10 cellular contexts compared by ENCODE assay signal in the genomic region with DNA sequence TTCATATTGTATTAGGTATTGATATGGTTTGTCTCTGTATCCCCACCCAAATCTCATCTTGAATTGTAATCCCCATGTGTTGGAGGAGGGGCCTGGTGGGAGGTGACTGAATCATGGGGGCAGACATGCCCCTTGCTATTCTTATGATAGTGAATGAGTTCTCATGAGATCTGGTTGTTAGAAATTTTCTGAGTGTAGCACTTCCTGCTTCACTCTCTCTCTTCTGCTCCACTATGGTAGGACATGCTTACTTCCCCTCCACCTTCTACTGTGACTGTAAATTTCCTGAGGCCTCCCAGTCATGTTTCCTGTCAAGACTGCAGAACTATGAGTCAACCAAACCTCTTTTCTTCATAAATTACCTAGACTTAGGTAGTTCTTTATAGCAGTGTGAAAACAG.
DNase-seq lines count a peak whose midpoint lies in the region; ATAC-seq and TF ChIP-seq lines count a peak whose summit lies in the region.
"Had no signal": no experiment of that assay in that cellular context is flagged by ENCODE, and none has a peak within 500 bp of the region (broad histone marks: within the 10 kb centered on the region; RNA-seq: fewer than 3 reads in every experiment).

No MANE protein-coding gene starts in this region.

- H4K20me1 ChIP-seq in BLaER1 treated with 17β-estradiol and CSF1 and Interleukin-3, amounts not matched to agents 10 nM and 100 nM: no peaks in the 10 kb centered on the region

- DNase-seq in activated CD4-positive, alpha-beta T cell treated with anti-CD3 and anti-CD28 coated beads for 48 hours: peak; percentile 42
- DNase-seq in foreskin keratinocyte: peak; percentile 51 to 75
- DNase-seq in NCI-H1436 treated with DMSO at 0.1 percent for 48 hours (lab: John Stamatoyannopoulos, UW): no peak
- DNase-seq in CD14-positive monocyte (ENCODE audit: low spot score): no peak
- DNase-seq in G401 (ENCODE audit: low spot score): no peak
- no peak for DNase-seq in cardiac septum (ENCODE audit: low spot score)
- DNase-seq: left colon had no signal

- H3K9me3 Mint-ChIP-seq in CD14-positive monocyte: peaks cover 0 to 1% (median 0%) of the 10 kb centered on the region in 7 donors

- no peak overlapping the region for H3K4me3 ChIP-seq in BLaER1 treated with 17β-estradiol and CSF1 and Interleukin-3, amounts not matched to agents 10 nM and 100 nM

- H3K9ac ChIP-seq in BLaER1 treated with 17β-estradiol and CSF1 and Interleukin-3, amounts not matched to agents 10 nM and 100 nM: no peak overlapping the region

- intact Hi-C loops in CD14-positive monocyte (cut with micrococcal nuclease) (no loop called here), cardiac septum (cut with DNase I) (no loop called here)

- H3K27ac Mint-ChIP-seq in CD14-positive monocyte: no peak overlapping the region

- no peaks in the 10 kb centered on the region for H3K27me3 ChIP-seq in BLaER1 treated with 17β-estradiol and CSF1 and Interleukin-3, amounts not matched to agents 10 nM and 100 nM
- no peaks in the 10 kb centered on the region for H3K27me3 ChIP-seq in foreskin keratinocyte

- H3K36me3 ChIP-seq in BLaER1 treated with 17β-estradiol and CSF1 and Interleukin-3, amounts not matched to agents 10 nM and 100 nM: no peaks in the 10 kb centered on the region

- peak overlapping the region in 7 of 11 experiments; percentile 2 to 51 (median 15); a peak in 6 of 22 replicates for H3K4me2 ChIP-seq in BLaER1 treated with 17β-estradiol and CSF1 and Interleukin-3, amounts not matched to agents 10 nM and 100 nM

- no peaks in the 10 kb centered on the region for H3K9me3 ChIP-seq in BLaER1 treated with 17β-estradiol and CSF1 and Interleukin-3, amounts not matched to agents 10 nM and 100 nM (replicated peaks in 1 of 11)

- peaks cover 4% of the 10 kb centered on the region for H3K4me1 Mint-ChIP-seq in CD14-positive monocyte

- H3K27ac ChIP-seq in BLaER1 treated with 17β-estradiol and CSF1 and Interleukin-3, amounts not matched to agents 10 nM and 100 nM: peak overlapping the region in 2 of 11 experiments; percentile 44; a peak in 4 of 22 replicates
- H3K27ac ChIP-seq in foreskin keratinocyte: no peak overlapping the region
- H3K27ac ChIP-seq: C4-2B had no signal

- peak; percentile 47 for ATAC-seq in HG02642 (IDR thresholded peaks at IDR 0.05; ENCODE audit: poor library complexity, unreplicated experiment)
- ATAC-seq in foreskin keratinocyte: peak; percentile 93
- ATAC-seq: left colon had no signal

- no peak for TF ChIP-seq CTCF in foreskin keratinocyte (conservative IDR thresholded peaks at IDR 0.05)
- TF ChIP-seq CTCF in CD14-positive monocyte (IDR thresholded peaks at IDR 0.05): no peak

- H3K36me3 Mint-ChIP-seq in CD14-positive monocyte: no peaks in the 10 kb centered on the region

- in situ Hi-C loops in G401 (cut with HindIII; ENCODE audit: low sequenced_read_pairs): no loop called here

- no peak overlapping the region for H3K4me3 Mint-ChIP-seq in CD14-positive monocyte

- peaks cover 0 to 21% (median 6%) of the 10 kb centered on the region in 10 experiments; a peak in 10 of 20 replicates for H3K4me1 ChIP-seq in BLaER1 treated with 17β-estradiol and CSF1 and Interleukin-3, amounts not matched to agents 10 nM and 100 nM
- H3K4me1 ChIP-seq in foreskin keratinocyte: peaks cover 8% of the 10 kb centered on the region

- H3K27me3 Mint-ChIP-seq in CD14-positive monocyte (ENCODE audit: low read depth in 3 of 3): no peaks in the 10 kb centered on the region

Comparison
In these comparisons a context has a peak if more than half of its experiments do, and no peak if none do; other contexts are left out.
1. DNase-seq: peak in activated CD4-positive, alpha-beta T cell treated with anti-CD3 and anti-CD28 coated beads for 48 hours (single experiment) and foreskin keratinocyte (2 of 2); none in NCI-H1436 treated with DMSO at 0.1 percent for 48 hours (single experiment), CD14-positive monocyte (single experiment), G401 (single experiment) and cardiac septum (single experiment).